Comparison of ENCODE assay signal across 22 cellular contexts in genomic region chr7:39394105-39394504, GRCh38.
DNase-seq lines count a peak whose midpoint lies in the region; ATAC-seq, FAIRE-seq and TF ChIP-seq lines count a peak whose summit lies in the region.
"Had no signal": no experiment of that assay in that cellular context is flagged by ENCODE, and none has a peak within 500 bp of the region (broad histone marks: within the 10 kb centered on the region; RNA-seq: fewer than 3 reads in every experiment).

No MANE protein-coding gene starts in this region.

- no peaks in the 10 kb centered on the region for H3K36me3 ChIP-seq in HepG2 (replicated peaks in 1 of 2; ENCODE audit: control insufficient read depth in 1 of 2, insufficient read depth in 2 of 2, low read length in 2 of 2)
- no peaks in the 10 kb centered on the region for H3K36me3 ChIP-seq in right lobe of liver
- no peaks in the 10 kb centered on the region for H3K36me3 ChIP-seq in ovary
- H3K36me3 ChIP-seq in WERI-Rb-1: no peaks in the 10 kb centered on the region
- H3K36me3 ChIP-seq: BLaER1 had no signal

- no peaks in the 10 kb centered on the region for H3K9me3 ChIP-seq in HepG2 (ENCODE audit: low read length)
- no peaks in the 10 kb centered on the region for H3K9me3 ChIP-seq in right lobe of liver
- H3K9me3 ChIP-seq in ovary: no peaks in the 10 kb centered on the region
- H3K9me3 ChIP-seq in WERI-Rb-1 (ENCODE audit: severe bottlenecking): no peaks in the 10 kb centered on the region
- H3K9me3 ChIP-seq: BLaER1 had no signal

- in situ Hi-C loops in HepG2 (cut with HindIII; ENCODE audit: extremely low pct_ligation_motif_present, low pct_unique_long_range_greater_than_20kb): no loop called here

- no peaks in the 10 kb centered on the region for H4K20me1 ChIP-seq in HepG2 (ENCODE audit: insufficient read depth, low read length)
- H4K20me1 ChIP-seq: BLaER1 had no signal

- POLR2A ChIA-PET in HepG2 (lab: Yijun Ruan, JAX): no interaction called here

- no TSS peak for BruUV-seq in HepG2 (replicated peaks; lab: Mats Ljungman, UMichigan)

- no peaks in the 10 kb centered on the region for H3K79me2 ChIP-seq in HepG2 (ENCODE audit: insufficient read depth, low read length)

- H3K27me3 ChIP-seq in HepG2 (ENCODE audit: control insufficient read depth in 1 of 2, insufficient read depth in 2 of 2, low read length in 2 of 2) (no peaks in the 10 kb centered on the region), right lobe of liver (no peaks in the 10 kb centered on the region), ovary (no peaks in the 10 kb centered on the region), WERI-Rb-1 (ENCODE audit: insufficient read depth, low read depth, severe bottlenecking) (no peaks in the 10 kb centered on the region)
- H3K27me3 ChIP-seq: BLaER1 had no signal

- no peak for ATAC-seq in HepG2
- ATAC-seq in right lobe of liver: no peak
- ATAC-seq: HCT116, Panc1, T-cell had no signal

- H2AFZ ChIP-seq in HepG2 (ENCODE audit: low read length): no peak overlapping the region

- no peak overlapping the region for H3K9ac ChIP-seq in HepG2 (ENCODE audit: insufficient read depth, low read depth, low read length)
- H3K9ac ChIP-seq: BLaER1 had no signal

- no peak overlapping the region for H3K27ac ChIP-seq in HepG2 (ENCODE audit: extremely low read length, insufficient read depth, low read length)
- no peak overlapping the region for H3K27ac ChIP-seq in right lobe of liver
- H3K27ac ChIP-seq in ovary: no peak overlapping the region
- no peak overlapping the region for H3K27ac ChIP-seq in WERI-Rb-1
- H3K27ac ChIP-seq: BLaER1, HL-60, RWPE1 had no signal

- CTCF ChIA-PET in HepG2 (lab: Yijun Ruan, JAX; ENCODE audit: low intra/inter-chr PET ratio, low total read pairs): no interaction called here

- H3K4me3 ChIP-seq in HepG2 (replicated peaks in 1 of 3; ENCODE audit: insufficient read depth in 1 of 3, low read depth in 2 of 3, low read length in 3 of 3): no peak overlapping the region
- no peak overlapping the region for H3K4me3 ChIP-seq in right lobe of liver
- H3K4me3 ChIP-seq in retinal pigment epithelial cell (ENCODE audit: low read length): no peak overlapping the region
- no peak overlapping the region for H3K4me3 ChIP-seq in ovary
- no peak overlapping the region for H3K4me3 ChIP-seq in WERI-Rb-1 (ENCODE audit: low read depth, low read length)
- H3K4me3 ChIP-seq: BLaER1 had no signal

- FAIRE-seq in HepG2 (lab: Jason Lieb, UNC): no peak
- FAIRE-seq: D721Med, GM19239 had no signal

- no peak for TF ChIP-seq EP300 in HepG2 (IDR thresholded peaks at IDR 0.05; ENCODE audit: low read depth in 2 of 2, low read length in 2 of 2)
- no peak for TF ChIP-seq EP300 in HepG2 (CRISPR knock-in tag; IDR thresholded peaks at IDR 0.05; ENCODE audit: borderline replicate concordance)
- TF ChIP-seq EP300 in ovary (IDR thresholded peaks at IDR 0.05): no peak

- H3K4me2 ChIP-seq in HepG2 (ENCODE audit: low read depth, low read length): no peak overlapping the region
- H3K4me2 ChIP-seq: BLaER1 had no signal

- 19% methylated on average over 3 of the region's 3 CpGs for WGBS in HepG2 (ENCODE audit: low lambda C conversion rate)
- 36% methylated on average over 3 of the region's 3 CpGs for WGBS in right lobe of liver (ENCODE audit: insufficient coverage, low coverage, low lambda C conversion rate, missing lambda C conversion rate)
- 13 to 28% (median 18%) methylated on average over 3 of the region's 3 CpGs for WGBS in ovary, 3 donors

- H3K4me1 ChIP-seq in HepG2 (ENCODE audit: insufficient read depth, low read length) (no peaks in the 10 kb centered on the region), right lobe of liver (no peaks in the 10 kb centered on the region), ovary (ENCODE audit: insufficient read depth) (no peaks in the 10 kb centered on the region)
- H3K4me1 ChIP-seq: BLaER1 had no signal

- TF ChIP-seq CTCF in HepG2 (CRISPR knock-in tag; IDR thresholded peaks at IDR 0.05) (no peak), right lobe of liver (IDR thresholded peaks at IDR 0.05) (no peak), retinal pigment epithelial cell (conservative IDR thresholded peaks at IDR 0.05; ENCODE audit: low read depth, low read length) (peak; percentile 5), ovary (IDR thresholded peaks at IDR 0.05) (no peak), WERI-Rb-1 (IDR thresholded peaks at IDR 0.05; ENCODE audit: low read depth, low read length) (no peak)

- intact Hi-C loops in HepG2 (cut with micrococcal nuclease; ENCODE audit: unreplicated experiment): no loop called here
- intact Hi-C loops in right lobe of liver (cut with DNase I): no loop called here
- intact Hi-C loops in ovary (cut with DNase I): no loop called here

- TF ChIP-seq RAD21 in HepG2 (CRISPR knock-in tag; IDR thresholded peaks at IDR 0.05): no peak

- no peak for TF ChIP-seq POLR2A in HepG2 (IDR thresholded peaks at IDR 0.05; ENCODE audit: insufficient read depth in 1 of 2, low read depth in 2 of 2, low read length in 2 of 2)
- TF ChIP-seq POLR2A in right lobe of liver (IDR thresholded peaks at IDR 0.05): no peak
- no peak for TF ChIP-seq POLR2A in ovary (IDR thresholded peaks at IDR 0.05)

- DNase-seq in NCI-H1694 (lab: John Stamatoyannopoulos, UW): peak; percentile 15
- no peak for DNase-seq in NCI-H1694 treated with DMSO at 0.1 percent for 48 hours (lab: John Stamatoyannopoulos, UW)
- no peak for DNase-seq in HepG2 (ENCODE audit: low spot score)
- DNase-seq in right lobe of liver: no peak
- peak; percentile 16 for DNase-seq in astrocyte of the hippocampus (ENCODE audit: low read depth, low spot score)
- DNase-seq in retinal pigment epithelial cell (ENCODE audit: low read depth): no peak
- no peak for DNase-seq in ovary
- no peak for DNase-seq in WERI-Rb-1
- DNase-seq: CD4-positive, CD25-positive, alpha-beta regulatory T cell; GF-D8; Kasumi-1; NCI-H187 treated with DMSO at 0.1 percent for 48 hours; NCI-H446 treated with DMSO at 0.1 percent for 48 hours; NCI-H526; T-cell had no signal

TF ChIP-seq in HepG2, 621 proteins besides CTCF, POLR2A, EP300 and RAD21:
- no peak for TF ChIP-seq ELF1 (CRISPR knock-in tag; IDR thresholded peaks at IDR 0.05)
- peak; percentile 53 to 74 for TF ChIP-seq MAFK (conservative IDR thresholded peaks at IDR 0.05 in 1 of 2, IDR thresholded peaks at IDR 0.05 in 1 of 2; ENCODE audit: low read length in 2 of 2)

Comparison
In these comparisons a context has a peak if more than half of its experiments do, and no peak if none do; other contexts are left out.
1. DNase-seq: peak in NCI-H1694 (single experiment) and astrocyte of the hippocampus (single experiment); none in NCI-H1694 treated with DMSO at 0.1 percent for 48 hours (single experiment), HepG2 (single experiment), right lobe of liver (0 of 3), retinal pigment epithelial cell (single experiment), ovary (0 of 5) and WERI-Rb-1 (single experiment).